28 cellular contexts compared by ENCODE assay signal in the genomic region with DNA sequence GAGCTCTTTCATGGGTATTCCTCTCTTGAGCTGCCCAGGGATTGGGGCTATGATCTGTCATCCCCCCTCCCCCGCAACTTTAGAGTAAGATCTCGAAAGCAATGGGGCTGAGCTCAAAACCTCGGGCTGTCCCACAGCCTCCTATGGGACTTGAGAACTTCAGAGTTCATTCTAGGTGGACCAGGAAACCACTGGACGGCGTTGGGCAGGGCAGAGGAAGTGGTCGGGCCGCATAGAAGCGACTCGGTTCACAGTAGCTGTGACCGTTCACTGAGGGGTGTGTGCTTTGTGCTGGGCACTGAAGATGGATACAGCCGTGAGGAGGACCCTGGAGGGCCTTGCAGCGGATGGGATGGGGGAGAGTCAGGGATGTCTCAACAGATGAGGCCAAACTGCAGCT.
DNase-seq lines count a peak whose midpoint lies in the region; ATAC-seq, FAIRE-seq and TF ChIP-seq lines count a peak whose summit lies in the region.
"Had no signal": no experiment of that assay in that cellular context is flagged by ENCODE, and none has a peak within 500 bp of the region (broad histone marks: within the 10 kb centered on the region; RNA-seq: fewer than 3 reads in every experiment).

No MANE protein-coding gene starts in this region.

- DNase-seq in GM10266 (ENCODE audit: extremely low spot score) (peak; percentile 36), GM12878 (ENCODE audit: low read depth, low spot score) (no peak), substantia nigra (lab: John Stamatoyannopoulos, UW) (peak in 1 of 49 donors; percentile 25), transverse colon (no peak), Karpas-422 (no peak), anterior cingulate cortex (lab: John Stamatoyannopoulos, UW) (no peak)
- no peak for DNase-seq in natural killer cell treated with Interleukin-12 subunit alpha and Interleukin-12 subunit beta and Interleukin-15 and Interleukin-18, amount 100 ng/mL, for 72 hours (ENCODE audit: low spot score)
- DNase-seq: activated B cell treated with CpG ODN at 0.5 μM for 24 hours; activated CD4-positive, alpha-beta T cell treated with anti-CD3 and anti-CD28 coated beads, Interleukin-2, amount 10 ng/mL, durations not matched to agents 7 days and 5 days; activated effector memory CD4-positive, alpha-beta T cell treated with anti-CD3 and anti-CD28 coated beads, Interleukin-2, amount 50 U/mL, for 16 hours; AML-193; CD8-positive, alpha-beta T cell; colonic mucosa; effector memory CD8-positive, alpha-beta T cell; hippocampal formation; mammary epithelial cell; NCI-H2029; NCI-H526 treated with DMSO at 0.1 percent for 48 hours; psoas muscle; SK-N-SH had no signal

- H3K9ac ChIP-seq in GM12878 (ENCODE audit: control insufficient read depth, insufficient read depth, low read length) (no peak overlapping the region), Karpas-422 (ENCODE audit: low read length) (no peak overlapping the region)
- H3K9ac ChIP-seq: SK-N-SH had no signal

- intact Hi-C loops in GM12878 (cut with micrococcal nuclease; ENCODE audit: unreplicated experiment) (no loop called here), transverse colon (cut with DNase I; ENCODE audit: low total_unique reads) (no loop called here)

- in situ Hi-C loops in GM12878 (cut with MboI) = no loop called here
- in situ Hi-C loops in transverse colon (cut with MboI; ENCODE audit: low pct_ligation_motif_present in 1 of 4, low pct_unique_long_range_greater_than_20kb in 1 of 4, low sequenced_read_pairs in 3 of 4) = no loop called here

- H2AFZ ChIP-seq in GM12878 (ENCODE audit: control insufficient read depth, low read depth, low read length) = no peak overlapping the region
- no peak overlapping the region for H2AFZ ChIP-seq in Karpas-422 (ENCODE audit: low read length)

- peaks cover 0 to 8% of the 10 kb centered on the region in 2 experiments; a peak in 3 of 4 replicates for H3K36me3 ChIP-seq in GM12878 (ENCODE audit: control insufficient read depth in 2 of 2, insufficient read depth in 2 of 2, low read length in 1 of 2)
- H3K36me3 ChIP-seq in transverse colon = no peaks in the 10 kb centered on the region
- no peaks in the 10 kb centered on the region for H3K36me3 ChIP-seq in Karpas-422 (ENCODE audit: insufficient read depth, low read length)
- H3K36me3 ChIP-seq: ascending aorta, colonic mucosa had no signal

- CTCF ChIA-PET in GM12878 (lab: Yijun Ruan, JAX) = no interaction called here

- SMC1A ChIA-PET in GM12878 (lab: Charles Lee; ENCODE audit: uncharacterized antibody, unreplicated experiment) = interaction anchor here (0.9 to 1.0 kb wide), 2 partner anchors 34 to 37 kb away, joined by 4 to 5 read pairs; no protein-coding TSS in a partner anchor

- H4K20me1 ChIP-seq in GM12878 (ENCODE audit: control insufficient read depth, insufficient read depth) (no peaks in the 10 kb centered on the region), Karpas-422 (ENCODE audit: insufficient read depth, low read depth, low read length) (no peaks in the 10 kb centered on the region)

- H3K9me3 ChIP-seq in GM12878 (replicated peaks; ENCODE audit: control insufficient read depth, insufficient read depth, low read length) = no peaks in the 10 kb centered on the region
- H3K9me3 ChIP-seq in transverse colon = no peaks in the 10 kb centered on the region
- H3K9me3 ChIP-seq in Karpas-422 (ENCODE audit: low read length) = no peaks in the 10 kb centered on the region
- H3K9me3 ChIP-seq: A549, ascending aorta, colonic mucosa, psoas muscle, SK-N-SH had no signal

- H3K27ac Mint-ChIP-seq in natural killer cell treated with Interleukin-12 subunit alpha and Interleukin-12 subunit beta and Interleukin-15 and Interleukin-18, amount 100 ng/mL, for 72 hours = peak overlapping the region; percentile 48 to 89
- H3K27ac Mint-ChIP-seq: activated B cell treated with CpG ODN at 0.5 μM for 24 hours; activated CD4-positive, alpha-beta T cell treated with anti-CD3 and anti-CD28 coated beads, Interleukin-2, amount 10 ng/mL, durations not matched to agents 7 days and 5 days; activated naive CD8-positive, alpha-beta T cell; CD8-positive, alpha-beta T cell had no signal

- H3K4me1 ChIP-seq in GM12878 (ENCODE audit: control insufficient read depth, insufficient read depth, low read length) (no peaks in the 10 kb centered on the region; the same call in 1 of the 2 replicates), transverse colon (no peaks in the 10 kb centered on the region), Karpas-422 (ENCODE audit: low read length) (peaks cover 8% of the 10 kb centered on the region)
- H3K4me1 ChIP-seq: A549, colonic mucosa, psoas muscle had no signal

- RAD21 ChIA-PET in GM12878 (lab: Charles Lee; ENCODE audit: unreplicated experiment) = no interaction called here

- H3K27me3 Mint-ChIP-seq in natural killer cell treated with Interleukin-12 subunit alpha and Interleukin-12 subunit beta and Interleukin-15 and Interleukin-18, amount 100 ng/mL, for 72 hours = no peaks in the 10 kb centered on the region
- H3K27me3 Mint-ChIP-seq: activated B cell treated with CpG ODN at 0.5 μM for 24 hours; activated CD4-positive, alpha-beta T cell treated with anti-CD3 and anti-CD28 coated beads, Interleukin-2, amount 10 ng/mL, durations not matched to agents 7 days and 5 days; activated naive CD8-positive, alpha-beta T cell; effector memory CD8-positive, alpha-beta T cell had no signal

- TF ChIP-seq EP300 in GM12878 (IDR thresholded peaks at IDR 0.05; ENCODE audit: borderline replicate concordance in 1 of 2, control insufficient read depth in 1 of 2, low read depth in 2 of 2, low read length in 2 of 2) = no peak
- TF ChIP-seq EP300 in transverse colon (IDR thresholded peaks at IDR 0.05; ENCODE audit: low read depth) = no peak

- H3K4me3 ChIP-seq in GM12878 (no peak overlapping the region), transverse colon (no peak overlapping the region), Karpas-422 (ENCODE audit: low read length) (no peak overlapping the region)
- H3K4me3 ChIP-seq: A549, ascending aorta, colonic mucosa, K562, psoas muscle had no signal

- ATAC-seq in GM12878 (peak; percentile 40; the same call in 2 of the 3 replicates), HG02571 (IDR thresholded peaks at IDR 0.05; ENCODE audit: unreplicated experiment) (no peak)
- ATAC-seq in natural killer cell treated with Interleukin-12 subunit alpha and Interleukin-12 subunit beta and Interleukin-15 and Interleukin-18, amount 100 ng/mL, for 72 hours = peak; percentile 73 to 79
- ATAC-seq: A549; CD8-positive, alpha-beta T cell; effector memory CD8-positive, alpha-beta T cell; K562; psoas muscle; Right ventricle myocardium inferior; sciatic nerve had no signal

- H3K4me1 Mint-ChIP-seq in natural killer cell treated with Interleukin-12 subunit alpha and Interleukin-12 subunit beta and Interleukin-15 and Interleukin-18, amount 100 ng/mL, for 72 hours (ENCODE audit: low read depth in 2 of 2) = peaks cover 17 to 23% of the 10 kb centered on the region in 2 donors
- H3K4me1 Mint-ChIP-seq: activated CD4-positive, alpha-beta T cell treated with anti-CD3 and anti-CD28 coated beads, Interleukin-2, amount 10 ng/mL, durations not matched to agents 7 days and 5 days had no signal

- H3K9me2 ChIP-seq in Karpas-422 (replicated peaks; ENCODE audit: insufficient read depth, low read length) = no peaks in the 10 kb centered on the region
- H3K9me2 ChIP-seq: SK-N-SH had no signal

- BruUV-seq in GM12878 (replicated peaks; lab: Mats Ljungman, UMichigan) = no TSS peak

- WGBS in GM12878 (ENCODE audit: insufficient coverage, insufficient replicate concordance, low lambda C conversion rate, missing lambda C conversion rate) = 4% methylated on average over 12 of the region's 12 CpGs
- WGBS in transverse colon (ENCODE audit: low coverage in 1 of 2), 2 donors = 80 to 86% methylated on average over 1 to 10 of the region's 12 CpGs

- no peak for FAIRE-seq in GM12878 (lab: Jason Lieb, UNC)
- FAIRE-seq: A549, HTR-8/SVneo, K562 had no signal

- H3K79me2 ChIP-seq in GM12878 (ENCODE audit: control insufficient read depth, insufficient read depth, low read length) = no peaks in the 10 kb centered on the region
- no peaks in the 10 kb centered on the region for H3K79me2 ChIP-seq in Karpas-422 (ENCODE audit: low read length)

- no peak for TF ChIP-seq RAD21 in GM12878 (IDR thresholded peaks at IDR 0.05; ENCODE audit: insufficient read depth, low read depth, low read length)

- H3K36me3 Mint-ChIP-seq in natural killer cell treated with Interleukin-12 subunit alpha and Interleukin-12 subunit beta and Interleukin-15 and Interleukin-18, amount 100 ng/mL, for 72 hours = no peaks in the 10 kb centered on the region

- no peaks in the 10 kb centered on the region for H3K9me3 Mint-ChIP-seq in natural killer cell treated with Interleukin-12 subunit alpha and Interleukin-12 subunit beta and Interleukin-15 and Interleukin-18, amount 100 ng/mL, for 72 hours
- H3K9me3 Mint-ChIP-seq: activated B cell treated with CpG ODN at 0.5 μM for 24 hours; activated CD4-positive, alpha-beta T cell treated with anti-CD3 and anti-CD28 coated beads, Interleukin-2, amount 10 ng/mL, durations not matched to agents 7 days and 5 days; CD8-positive, alpha-beta T cell; effector memory CD8-positive, alpha-beta T cell had no signal

- peak overlapping the region; percentile 35 for H3K4me3 Mint-ChIP-seq in natural killer cell treated with Interleukin-12 subunit alpha and Interleukin-12 subunit beta and Interleukin-15 and Interleukin-18, amount 100 ng/mL, for 72 hours
- H3K4me3 Mint-ChIP-seq: activated B cell treated with CpG ODN at 0.5 μM for 24 hours; activated CD4-positive, alpha-beta T cell treated with anti-CD3 and anti-CD28 coated beads, Interleukin-2, amount 10 ng/mL, durations not matched to agents 7 days and 5 days; activated naive CD8-positive, alpha-beta T cell; CD8-positive, alpha-beta T cell; effector memory CD8-positive, alpha-beta T cell had no signal

- no peak for TF ChIP-seq POLR2A in GM12878 (IDR thresholded peaks at IDR 0.05; ENCODE audit: low read depth, low read length)
- no peak for TF ChIP-seq POLR2A in transverse colon (IDR thresholded peaks at IDR 0.05)

- POLR2A ChIA-PET in GM12878 (lab: Charles Lee) = interaction anchor here (0.5 to 0.6 kb wide), 2 partner anchors 19 to 241 kb away, joined by 3 to 4 read pairs; no protein-coding TSS in a partner anchor

- H3K27me3 ChIP-seq in GM12878 (replicated peaks in 1 of 2; ENCODE audit: control insufficient read depth in 2 of 2, insufficient read depth in 2 of 2, low read length in 1 of 2) = no peaks in the 10 kb centered on the region
- no peaks in the 10 kb centered on the region for H3K27me3 ChIP-seq in transverse colon
- H3K27me3 ChIP-seq in Karpas-422 (ENCODE audit: low read length) = no peaks in the 10 kb centered on the region
- H3K27me3 ChIP-seq: ascending aorta, colonic mucosa had no signal

- H3K4me2 ChIP-seq in GM12878 (ENCODE audit: control insufficient read depth, insufficient read depth) (peak overlapping the region; percentile 28; the same call in 1 of the 2 replicates), Karpas-422 (ENCODE audit: low read depth, low read length, poor library complexity, severe bottlenecking) (no peak overlapping the region)
- H3K4me2 ChIP-seq: A549, SK-N-SH had no signal

- TF ChIP-seq CTCF in GM10266 (IDR thresholded peaks at IDR 0.05; ENCODE audit: control insufficient read depth, insufficient read depth, low read depth, missing control alignments) = no peak
- TF ChIP-seq CTCF in GM12878 (IDR thresholded peaks at IDR 0.05 in 2 of 3, conservative IDR thresholded peaks at IDR 0.05 in 1 of 3; ENCODE audit: control insufficient read depth in 2 of 3, extremely low read depth in 1 of 3, insufficient read depth in 1 of 3, low read depth in 3 of 3, low read length in 3 of 3) = no peak
- no peak for TF ChIP-seq CTCF in transverse colon (IDR thresholded peaks at IDR 0.05)

- H3K27ac ChIP-seq in GM12878 (ENCODE audit: control insufficient read depth, insufficient read depth) = no peak overlapping the region
- H3K27ac ChIP-seq in substantia nigra (ENCODE audit: low read depth, low read length, poor library complexity, severe bottlenecking) = peak overlapping the region; percentile 90
- no peak overlapping the region for H3K27ac ChIP-seq in transverse colon
- H3K27ac ChIP-seq in Karpas-422 (ENCODE audit: low read length) = no peak overlapping the region
- H3K27ac ChIP-seq: A549, ascending aorta, colonic mucosa, psoas muscle had no signal
